19 cellular contexts compared by ENCODE assay signal in genomic region chr7:21169667-21170605, GRCh38.
DNase-seq lines count a peak whose midpoint lies in the region; ATAC-seq, FAIRE-seq and TF ChIP-seq lines count a peak whose summit lies in the region.
"Had no signal": no experiment of that assay in that cellular context is flagged by ENCODE, and none has a peak within 500 bp of the region (broad histone marks: within the 10 kb centered on the region; RNA-seq: fewer than 3 reads in every experiment).

No MANE protein-coding gene starts in this region.

- peak in 1 of 2 experiments; percentile 38 for DNase-seq in Caco-2
- peak; percentile 75 for DNase-seq in NCI-H1417 treated with DMSO at 0.1 percent for 48 hours (lab: John Stamatoyannopoulos, UW)
- DNase-seq in endodermal cell, result peak; percentile 94
- DNase-seq in kidney, result peak; percentile 64
- DNase-seq in NCI-H2171 treated with DMSO at 0.1 percent for 48 hours (lab: John Stamatoyannopoulos, UW), result no peak
- no peak for DNase-seq in RKO (ENCODE audit: low spot score)
- DNase-seq: activated CD4-positive, alpha-beta T cell treated with anti-CD3 and anti-CD28 coated beads, Interleukin-2, amount 10 ng/mL, durations not matched to agents 24 days and 14 days; activated naive CD4-positive, alpha-beta T cell treated with anti-CD3 and anti-CD28 coated beads, Interleukin-2, amount 10 ng/mL, durations not matched to agents 7 days and 5 days; CD4-positive, CD25-positive, alpha-beta regulatory T cell; DND-41; heart right ventricle; KG1; lower lobe of right lung; natural killer cell; NCI-H1092; right lobe of liver; stimulated activated CD4-positive, alpha-beta T cell treated with anti-CD3 and anti-CD28 coated beads, Interleukin-1b, Interleukin-23, amount 100 ng/mL, for 48 hours had no signal

- peaks cover 5% of the 10 kb centered on the region for H3K9me3 Mint-ChIP-seq in Caco-2 (ENCODE audit: unreplicated experiment)
- H3K9me3 Mint-ChIP-seq in endodermal cell, result no peaks in the 10 kb centered on the region
- H3K9me3 Mint-ChIP-seq: activated CD4-positive, alpha-beta T cell treated with anti-CD3 and anti-CD28 coated beads, Interleukin-2, amount 10 ng/mL, durations not matched to agents 24 days and 14 days; activated naive CD4-positive, alpha-beta T cell treated with anti-CD3 and anti-CD28 coated beads, Interleukin-2, amount 10 ng/mL, durations not matched to agents 7 days and 5 days; natural killer cell had no signal

- no peaks in the 10 kb centered on the region for H3K27me3 ChIP-seq in Caco-2 (replicated peaks; ENCODE audit: control insufficient read depth, insufficient read depth, low read length)
- H3K27me3 ChIP-seq in endodermal cell (ENCODE audit: control insufficient read depth, insufficient read depth, low read length, poor library complexity, severe bottlenecking), result peaks cover 38% of the 10 kb centered on the region

- BruUV-seq in Caco-2 (replicated peaks; lab: Mats Ljungman, UMichigan), result no TSS peak

- H3K27ac Mint-ChIP-seq in Caco-2 (ENCODE audit: unreplicated experiment), result peak overlapping the region; percentile 9
- H3K27ac Mint-ChIP-seq in endodermal cell, result peak overlapping the region; percentile 88
- H3K27ac Mint-ChIP-seq: activated CD4-positive, alpha-beta T cell treated with anti-CD3 and anti-CD28 coated beads, Interleukin-2, amount 10 ng/mL, durations not matched to agents 24 days and 14 days; activated naive CD4-positive, alpha-beta T cell treated with anti-CD3 and anti-CD28 coated beads, Interleukin-2, amount 10 ng/mL, durations not matched to agents 7 days and 5 days; CD4-positive, CD25-positive, alpha-beta regulatory T cell; natural killer cell had no signal

- no peaks in the 10 kb centered on the region for H3K4me1 ChIP-seq in Caco-2
- no peaks in the 10 kb centered on the region for H3K4me1 ChIP-seq in endodermal cell (ENCODE audit: control insufficient read depth, insufficient read depth, low read length)
- no peaks in the 10 kb centered on the region for H3K4me1 ChIP-seq in kidney (ENCODE audit: control insufficient read depth in 1 of 2, insufficient read depth in 1 of 2, low read depth in 1 of 2, low read length in 2 of 2)
- H3K4me1 ChIP-seq: heart right ventricle, lower lobe of right lung, right lobe of liver had no signal

- FAIRE-seq in kidney (lab: Jason Lieb, UNC), result no peak

- H3K4me3 Mint-ChIP-seq in Caco-2 (ENCODE audit: unreplicated experiment) (peak overlapping the region; percentile 46), endodermal cell (peak overlapping the region; percentile 53)
- H3K4me3 Mint-ChIP-seq: activated CD4-positive, alpha-beta T cell treated with anti-CD3 and anti-CD28 coated beads, Interleukin-2, amount 10 ng/mL, durations not matched to agents 24 days and 14 days; activated naive CD4-positive, alpha-beta T cell treated with anti-CD3 and anti-CD28 coated beads, Interleukin-2, amount 10 ng/mL, durations not matched to agents 7 days and 5 days; CD4-positive, CD25-positive, alpha-beta regulatory T cell; natural killer cell had no signal

- no peaks in the 10 kb centered on the region for H3K36me3 Mint-ChIP-seq in Caco-2 (ENCODE audit: insufficient read depth, unreplicated experiment)
- no peaks in the 10 kb centered on the region for H3K36me3 Mint-ChIP-seq in endodermal cell (ENCODE audit: low read depth)
- H3K36me3 Mint-ChIP-seq: activated naive CD4-positive, alpha-beta T cell treated with anti-CD3 and anti-CD28 coated beads, Interleukin-2, amount 10 ng/mL, durations not matched to agents 7 days and 5 days; CD4-positive, CD25-positive, alpha-beta regulatory T cell had no signal

- TF ChIP-seq CTCF in Caco-2 (IDR thresholded peaks at IDR 0.05; ENCODE audit: insufficient read depth in 1 of 2, low read depth in 1 of 2, low read length in 1 of 2, severe bottlenecking in 1 of 2, unreplicated experiment in 1 of 2), result no peak
- peak; percentile 28 for TF ChIP-seq CTCF in endodermal cell (conservative IDR thresholded peaks at IDR 0.05)
- TF ChIP-seq CTCF in kidney (IDR thresholded peaks at IDR 0.05; ENCODE audit: borderline replicate concordance, extremely low read depth, insufficient read depth), result no peak

- H3K4me1 Mint-ChIP-seq in Caco-2 (ENCODE audit: low read depth, unreplicated experiment) (no peaks in the 10 kb centered on the region), endodermal cell (peaks cover 25% of the 10 kb centered on the region)
- H3K4me1 Mint-ChIP-seq: activated CD4-positive, alpha-beta T cell treated with anti-CD3 and anti-CD28 coated beads, Interleukin-2, amount 10 ng/mL, durations not matched to agents 24 days and 14 days; activated naive CD4-positive, alpha-beta T cell treated with anti-CD3 and anti-CD28 coated beads, Interleukin-2, amount 10 ng/mL, durations not matched to agents 7 days and 5 days had no signal

- H3K9me3 ChIP-seq in Caco-2 (no peaks in the 10 kb centered on the region; the same call in 1 of the 2 replicates), endodermal cell (ENCODE audit: control insufficient read depth, low read length) (peaks cover 5% of the 10 kb centered on the region), kidney (ENCODE audit: control insufficient read depth in 1 of 2, low read length in 2 of 2) (no peaks in the 10 kb centered on the region)
- H3K9me3 ChIP-seq: heart right ventricle, lower lobe of right lung, right lobe of liver had no signal

- H3K27ac ChIP-seq in endodermal cell (ENCODE audit: low read depth, low read length), result no peak overlapping the region
- H3K27ac ChIP-seq in kidney (ENCODE audit: low read depth in 2 of 2, low read length in 2 of 2), result no peak overlapping the region
- H3K27ac ChIP-seq: heart right ventricle, lower lobe of right lung, right lobe of liver had no signal

- CTCF ChIA-PET in Caco-2 (lab: Charles Lee), result no interaction called here

- H3K36me3 ChIP-seq in Caco-2 (ENCODE audit: control insufficient read depth, insufficient read depth, low read length), result no peaks in the 10 kb centered on the region
- H3K36me3 ChIP-seq in endodermal cell (ENCODE audit: control insufficient read depth, insufficient read depth, low read length), result no peaks in the 10 kb centered on the region
- no peaks in the 10 kb centered on the region for H3K36me3 ChIP-seq in kidney (ENCODE audit: control insufficient read depth in 1 of 2, insufficient read depth in 2 of 2, low read length in 2 of 2)
- H3K36me3 ChIP-seq: heart right ventricle, lower lobe of right lung, right lobe of liver had no signal

- ATAC-seq in HG02759 (IDR thresholded peaks at IDR 0.05; ENCODE audit: unreplicated experiment), result no peak
- ATAC-seq in HG02973 (IDR thresholded peaks at IDR 0.05; ENCODE audit: unreplicated experiment), result no peak
- ATAC-seq: heart right ventricle, lower lobe of right lung, natural killer cell, right lobe of liver had no signal

- H3K4me3 ChIP-seq in Caco-2 (ENCODE audit: low read depth, low read length) (no peak overlapping the region), endodermal cell (ENCODE audit: low read length) (peak overlapping the region; percentile 61), kidney (ENCODE audit: low read length in 2 of 2) (no peak overlapping the region)
- H3K4me3 ChIP-seq: heart right ventricle, lower lobe of right lung, right lobe of liver had no signal

- H3K9ac ChIP-seq in endodermal cell (ENCODE audit: extremely low read depth, low read length, poor library complexity, severe bottlenecking), result peak overlapping the region; percentile 16
- no peak overlapping the region for H3K9ac ChIP-seq in kidney (ENCODE audit: low read length in 2 of 2)

- 7 to 14% methylated on average over 22 to 31 of the region's 31 CpGs for WGBS in endodermal cell (ENCODE audit: insufficient coverage in 1 of 2, insufficient read length in 1 of 2), 2 experiments

- intact Hi-C loops in Caco-2 (cut with micrococcal nuclease; ENCODE audit: unreplicated experiment), result no loop called here
- intact Hi-C loops in kidney (cut with DNase I), result no loop called here

- peaks cover 7% of the 10 kb centered on the region for H3K27me3 Mint-ChIP-seq in Caco-2 (ENCODE audit: insufficient read depth, unreplicated experiment)
- H3K27me3 Mint-ChIP-seq in endodermal cell (ENCODE audit: insufficient read depth), result peaks cover 43% of the 10 kb centered on the region

- POLR2A ChIA-PET in Caco-2 (lab: Charles Lee), result no interaction called here

Comparison
In these comparisons a context has a peak if more than half of its experiments do, and no peak if none do; other contexts are left out.
1. DNase-seq: peak in NCI-H1417 treated with DMSO at 0.1 percent for 48 hours (single experiment), endodermal cell (single experiment) and kidney (single experiment); none in NCI-H2171 treated with DMSO at 0.1 percent for 48 hours (single experiment) and RKO (single experiment).